11 cellular contexts compared by ENCODE assay signal in genomic region chr1:9960705-9961562, GRCh38. TPM values are rescaled to one million over a fixed set of nuclear protein-coding genes. Genes with fewer than 3 reads are reported as not detected.
A peak's percentile ranks its signal among the peaks of the same experiment; 100 is the strongest.
DNase-seq lines count a peak whose midpoint lies in the region; ATAC-seq and TF ChIP-seq lines count a peak whose summit lies in the region.
"Had no signal": no experiment of that assay in that cellular context is flagged by ENCODE, and none has a peak within 500 bp of the region (broad histone marks: within the 10 kb centered on the region; RNA-seq: fewer than 3 reads in every experiment).

No MANE protein-coding gene starts in this region.

- peak; percentile 64 for DNase-seq in GM10248 (ENCODE audit: extremely low spot score)
- DNase-seq in NCI-H82 (lab: John Stamatoyannopoulos, UW) = peak; percentile 97
- no peak for DNase-seq in mucosa of descending colon
- DNase-seq in dermis blood vessel endothelial cell = no peak
- no peak for DNase-seq in T-helper 17 cell
- no peak for DNase-seq in HUDEP-2 (lab: John Stamatoyannopoulos, UW; ENCODE audit: unreplicated experiment in 76 of 76)
- no peak for DNase-seq in body of pancreas
- DNase-seq: left ventricle myocardium inferior, trophoblast cell had no signal

- H3K36me3 ChIP-seq in mucosa of descending colon (ENCODE audit: low read depth) = no peaks in the 10 kb centered on the region
- no peaks in the 10 kb centered on the region for H3K36me3 ChIP-seq in body of pancreas (replicated peaks in 1 of 2; ENCODE audit: insufficient read depth in 1 of 2, low read depth in 2 of 2)
- H3K36me3 ChIP-seq: left ventricle myocardium inferior had no signal

- H3K27ac ChIP-seq in body of pancreas = no peak overlapping the region
- H3K27ac ChIP-seq: left ventricle myocardium inferior had no signal

- no peak overlapping the region for H3K27ac Mint-ChIP-seq in T-helper 17 cell
- H3K27ac Mint-ChIP-seq: dendritic cell treated with granulocyte-macrophage colony-stimulating factor and Interleukin-4, amounts not matched to agents 40 ng/mL and 50 ng/mL, for 4 days had no signal

- TF ChIP-seq CTCF in GM10248 (IDR thresholded peaks at IDR 0.05; ENCODE audit: control extremely low read depth, extremely low read depth, low read depth, missing control alignments) (no peak), mucosa of descending colon (IDR thresholded peaks at IDR 0.05) (no peak), body of pancreas (IDR thresholded peaks at IDR 0.05) (no peak)

- no peaks in the 10 kb centered on the region for H3K9me3 ChIP-seq in mucosa of descending colon
- no peaks in the 10 kb centered on the region for H3K9me3 ChIP-seq in T-helper 17 cell (ENCODE audit: control insufficient read depth, low read length, poor library complexity, severe bottlenecking)
- no peaks in the 10 kb centered on the region for H3K9me3 ChIP-seq in body of pancreas
- H3K9me3 ChIP-seq: left ventricle myocardium inferior had no signal

- WGBS in body of pancreas, 2 donors = 85 to 92% methylated on average over 8 to 12 of the region's 12 CpGs

- no peaks in the 10 kb centered on the region for H3K4me1 Mint-ChIP-seq in T-helper 17 cell

- H3K4me1 ChIP-seq in mucosa of descending colon (ENCODE audit: low read depth) (no peaks in the 10 kb centered on the region), body of pancreas (no peaks in the 10 kb centered on the region)
- H3K4me1 ChIP-seq: left ventricle myocardium inferior had no signal

- no peak overlapping the region for H3K4me3 ChIP-seq in mucosa of descending colon
- no peak overlapping the region for H3K4me3 ChIP-seq in body of pancreas
- H3K4me3 ChIP-seq: left ventricle myocardium inferior had no signal

- no peak for TF ChIP-seq POLR2A in body of pancreas (IDR thresholded peaks at IDR 0.05)

- intact Hi-C loops in mucosa of descending colon (cut with DNase I, micrococcal nuclease) (no loop called here), body of pancreas (cut with DNase I) (no loop called here)

- POLR2A ChIA-PET in GM10248 (lab: Yijun Ruan, JAX) = interaction anchor here (0.6 kb wide), 2 partner anchors 23 to 205 kb away, joined by 3 to 5 read pairs; no protein-coding TSS in a partner anchor

- no peaks in the 10 kb centered on the region for H3K36me3 Mint-ChIP-seq in T-helper 17 cell (ENCODE audit: low read depth)

- H3K27me3 ChIP-seq in body of pancreas = no peaks in the 10 kb centered on the region

- peak; percentile 56 for ATAC-seq in HG03432 (IDR thresholded peaks at IDR 0.05; ENCODE audit: unreplicated experiment)
- peak; percentile 32 for ATAC-seq in mucosa of descending colon
- no peak for ATAC-seq in T-helper 17 cell
- no peak for ATAC-seq in body of pancreas

- no peak overlapping the region for H3K4me3 Mint-ChIP-seq in T-helper 17 cell
- H3K4me3 Mint-ChIP-seq: dendritic cell treated with granulocyte-macrophage colony-stimulating factor and Interleukin-4, amounts not matched to agents 40 ng/mL and 50 ng/mL, for 4 days had no signal

- CTCF ChIA-PET in GM10248 (lab: Yijun Ruan, JAX) = interaction anchor here (1.0 to 9.1 kb wide), 6 partner anchors 9 to 50 kb away, joined by 3 to 49 read pairs (median 4); no protein-coding TSS in a partner anchor

- no peaks in the 10 kb centered on the region for H3K27me3 Mint-ChIP-seq in T-helper 17 cell
- H3K27me3 Mint-ChIP-seq: dendritic cell treated with granulocyte-macrophage colony-stimulating factor and Interleukin-4, amounts not matched to agents 40 ng/mL and 50 ng/mL, for 4 days had no signal

RNA-seq across cellular contexts. Expression of gene NMNAT1, which starts 17.7 kb away (rescaled TPM):
- total RNA-seq in mucosa of descending colon (10 to 100 TPM; 19.0 to 21.8 (median 20.6) TPM), dermis blood vessel endothelial cell (15.3 and 16.7 TPM in 2 replicates), T-helper 17 cell (1 to 10 TPM; 2.4 to 2.9 TPM), body of pancreas (1 to 10 TPM; 3.6 to 5.2 TPM)

RNA-seq across cellular contexts. Expression of gene LZIC, which starts 17.7 kb away (rescaled TPM):
- total RNA-seq in mucosa of descending colon (10 to 100 TPM; 36.3 to 43.7 (median 39.9) TPM), dermis blood vessel endothelial cell (29.1 and 31.0 TPM in 2 replicates), T-helper 17 cell (10 to 100 TPM; 19.6 to 19.7 TPM), body of pancreas (10 to 100 TPM in 1 of 2 donors, 1 to 10 TPM in 1; 8.6 to 20.2 TPM)

RNA-seq across cellular contexts. Expression of gene RBP7, which starts 36.1 kb away (rescaled TPM):
- total RNA-seq in mucosa of descending colon (1 to 10 TPM in 2 of 3 donors, under 1 TPM in 1; 0.69 to 4.1 (median 1.7) TPM), dermis blood vessel endothelial cell (0.28 and 0.34 TPM in 2 replicates), T-helper 17 cell (1 to 10 TPM in 1 of 2 donors, not detected in 1; 1.1 TPM), body of pancreas (10 to 100 TPM in 1 of 2 donors, 1 to 10 TPM in 1; 7.5 to 46.8 TPM)

RNA-seq across cellular contexts. Expression of gene CTNNBIP1, which starts 50.9 kb away (rescaled TPM):
- total RNA-seq in mucosa of descending colon = 10 to 100 TPM; 20.0 to 24.4 (median 23.3) TPM
- 57.5 and 90.9 TPM in 2 replicates for total RNA-seq in dermis blood vessel endothelial cell
- 10 to 100 TPM in 1 of 2 donors, 1 to 10 TPM in 1; 9.2 to 10.5 TPM for total RNA-seq in T-helper 17 cell
- total RNA-seq in body of pancreas = 10 to 100 TPM; 20.1 to 24.6 TPM

Comparison
In these comparisons a context has a peak if more than half of its experiments do, and no peak if none do; other contexts are left out.
1. DNase-seq: peak in GM10248 (single experiment) and NCI-H82 (single experiment); none in mucosa of descending colon (0 of 3), dermis blood vessel endothelial cell (single experiment), T-helper 17 cell (0 of 3), HUDEP-2 (0 of 76) and body of pancreas (0 of 4).
2. ATAC-seq: peak in HG03432 (single experiment) and mucosa of descending colon (single experiment); none in T-helper 17 cell (single experiment) and body of pancreas (single experiment).